24 cellular contexts compared by ENCODE assay signal in the genomic region with DNA sequence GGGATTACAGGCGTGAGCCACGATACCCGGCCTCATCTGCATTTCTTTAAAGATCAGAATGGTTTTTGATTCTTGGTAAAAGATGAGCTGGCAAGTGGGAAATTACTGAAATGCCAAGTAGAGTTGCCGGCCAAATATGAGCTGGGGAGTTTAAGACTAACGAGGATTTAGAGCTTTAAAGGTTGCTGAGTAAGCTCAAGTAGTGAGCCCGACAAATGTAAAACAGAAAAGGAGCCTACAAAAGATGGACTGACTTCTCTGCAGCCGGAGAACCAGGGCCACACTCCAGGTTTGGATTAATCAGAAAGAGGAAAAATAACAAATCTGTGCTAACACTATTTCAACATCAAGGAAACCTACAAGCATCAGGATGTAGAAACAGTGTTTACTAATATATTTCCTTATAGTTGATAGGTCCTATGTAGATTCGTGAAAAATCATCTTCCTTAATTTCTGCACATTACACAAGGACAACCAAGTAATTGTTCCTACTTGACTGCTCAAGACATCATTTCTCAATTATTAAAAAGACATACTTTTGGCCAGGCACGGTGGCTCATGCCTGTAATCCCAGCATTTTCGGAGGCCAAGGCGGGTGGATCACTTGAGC. TPM values are rescaled to one million over a fixed set of nuclear protein-coding genes. Genes with fewer than 3 reads are reported as not detected.
DNase-seq lines count a peak whose midpoint lies in the region; ATAC-seq and TF ChIP-seq lines count a peak whose summit lies in the region.
"Had no signal": no experiment of that assay in that cellular context is flagged by ENCODE, and none has a peak within 500 bp of the region (broad histone marks: within the 10 kb centered on the region; RNA-seq: fewer than 3 reads in every experiment).

No MANE protein-coding gene starts in this region.

- no peak for ATAC-seq in activated CD8-positive, alpha-beta memory T cell treated with anti-CD3 and anti-CD28 coated beads, Interleukin-2, amount 10 ng/mL, durations not matched to agents 7 days and 5 days
- ATAC-seq: A549; activated naive CD4-positive, alpha-beta T cell treated with anti-CD3 and anti-CD28 coated beads, Interleukin-2, amount 50 U/mL, for 72 hours; body of pancreas; psoas muscle had no signal

- DNase-seq in AG20443 (ENCODE audit: low spot score) (peak; percentile 11), esophagus squamous epithelium (lab: John Stamatoyannopoulos, UW) (no peak), islet precursor cell (no peak), GM19240 (ENCODE audit: insufficient read length, low spot score) (no peak), immature natural killer cell (no peak)
- DNase-seq in activated CD8-positive, alpha-beta memory T cell treated with anti-CD3 and anti-CD28 coated beads, Interleukin-2, amount 10 ng/mL, durations not matched to agents 7 days and 5 days = no peak
- DNase-seq: activated CD4-positive, alpha-beta T cell treated with anti-CD3 and anti-CD28 coated beads, Interleukin-2, amount 10 ng/mL, durations not matched to agents 7 days and 5 days; body of pancreas; Caco-2; DMS79 treated with DMSO at 0.1 percent for 48 hours; H7; Kasumi-1; NCI-H187; NCI-H526; psoas muscle; small intestine; stimulated activated CD4-positive, alpha-beta T cell treated with anti-CD3 and anti-CD28 coated beads, Interleukin-2, amount 100 ng/mL, for 24 hours had no signal

- H3K27ac Mint-ChIP-seq in activated CD8-positive, alpha-beta memory T cell treated with anti-CD3 and anti-CD28 coated beads, Interleukin-2, amount 10 ng/mL, durations not matched to agents 7 days and 5 days = no peak overlapping the region
- H3K27ac Mint-ChIP-seq in immature natural killer cell = no peak overlapping the region
- H3K27ac Mint-ChIP-seq: activated CD4-positive, alpha-beta T cell treated with anti-CD3 and anti-CD28 coated beads, Interleukin-2, amount 10 ng/mL, durations not matched to agents 7 days and 5 days; activated naive CD4-positive, alpha-beta T cell treated with anti-CD3 and anti-CD28 coated beads, Interleukin-2, amount 50 U/mL, for 72 hours; T-helper 1 cell treated with Interleukin-12 subunit alpha and Interleukin-12 subunit beta and Interleukin-4 antibody, amounts not matched to agents 30 μg/mL and 1 μg/mL, for 36 hours had no signal

- H3K4me3 ChIP-seq in esophagus squamous epithelium = no peak overlapping the region
- H3K4me3 ChIP-seq in rectal smooth muscle tissue (ENCODE audit: low read length) = no peak overlapping the region
- H3K4me3 ChIP-seq: A549, body of pancreas, psoas muscle, vagina had no signal

- no peak for TF ChIP-seq POLR2A in esophagus squamous epithelium (IDR thresholded peaks at IDR 0.05)

- no peak overlapping the region for H3K9ac ChIP-seq in rectal smooth muscle tissue (ENCODE audit: low read length)

- H3K4me1 ChIP-seq in esophagus squamous epithelium = peaks cover 0 to 59% (median 19%) of the 10 kb centered on the region in 3 donors
- peaks cover 22% of the 10 kb centered on the region for H3K4me1 ChIP-seq in rectal smooth muscle tissue (ENCODE audit: control insufficient read depth, insufficient read depth, low read length)
- H3K4me1 ChIP-seq: A549 had no signal

- no peaks in the 10 kb centered on the region for H3K27me3 Mint-ChIP-seq in activated CD8-positive, alpha-beta memory T cell treated with anti-CD3 and anti-CD28 coated beads, Interleukin-2, amount 10 ng/mL, durations not matched to agents 7 days and 5 days
- peaks cover 0 to 2% (median 0%) of the 10 kb centered on the region in 3 donors for H3K27me3 Mint-ChIP-seq in immature natural killer cell (ENCODE audit: low read depth in 3 of 3)
- H3K27me3 Mint-ChIP-seq: activated CD4-positive, alpha-beta T cell treated with anti-CD3 and anti-CD28 coated beads, Interleukin-2, amount 10 ng/mL, durations not matched to agents 7 days and 5 days had no signal

- H3K9me3 ChIP-seq in esophagus squamous epithelium = no peaks in the 10 kb centered on the region
- H3K9me3 ChIP-seq: A549, body of pancreas, Caco-2, psoas muscle, vagina had no signal

- intact Hi-C loops in esophagus squamous epithelium (cut with DNase I) = loop anchor here (10.0 kb wide), 1 partner anchor 52 kb away; a partner anchor contains a TSS

- H3K9me3 Mint-ChIP-seq in activated CD8-positive, alpha-beta memory T cell treated with anti-CD3 and anti-CD28 coated beads, Interleukin-2, amount 10 ng/mL, durations not matched to agents 7 days and 5 days (ENCODE audit: low read depth) = no peaks in the 10 kb centered on the region
- no peaks in the 10 kb centered on the region for H3K9me3 Mint-ChIP-seq in immature natural killer cell
- H3K9me3 Mint-ChIP-seq: activated CD4-positive, alpha-beta T cell treated with anti-CD3 and anti-CD28 coated beads, Interleukin-2, amount 10 ng/mL, durations not matched to agents 7 days and 5 days; activated naive CD4-positive, alpha-beta T cell treated with anti-CD3 and anti-CD28 coated beads, Interleukin-2, amount 50 U/mL, for 72 hours; memory B cell; T-helper 1 cell treated with Interleukin-12 subunit alpha and Interleukin-12 subunit beta and Interleukin-4 antibody, amounts not matched to agents 30 μg/mL and 1 μg/mL, for 36 hours had no signal

- CTCF ChIA-PET in activated CD8-positive, alpha-beta memory T cell treated with anti-CD3 and anti-CD28 coated beads, Interleukin-2, amount 10 ng/mL, durations not matched to agents 7 days and 5 days (lab: Charles Lee) = interaction anchor here (1.1 to 5.6 kb wide), 5 partner anchors 11 to 140 kb away, joined by 3 to 54 read pairs (median 21); a partner anchor contains a TSS

- WGBS in esophagus squamous epithelium, 2 donors = 34 to 42% methylated on average over 11 of the region's 11 CpGs

- H3K4me3 Mint-ChIP-seq in activated CD8-positive, alpha-beta memory T cell treated with anti-CD3 and anti-CD28 coated beads, Interleukin-2, amount 10 ng/mL, durations not matched to agents 7 days and 5 days = no peak overlapping the region
- H3K4me3 Mint-ChIP-seq in immature natural killer cell = no peak overlapping the region
- H3K4me3 Mint-ChIP-seq: activated CD4-positive, alpha-beta T cell treated with anti-CD3 and anti-CD28 coated beads, Interleukin-2, amount 10 ng/mL, durations not matched to agents 7 days and 5 days; memory B cell; T-helper 1 cell treated with Interleukin-12 subunit alpha and Interleukin-12 subunit beta and Interleukin-4 antibody, amounts not matched to agents 30 μg/mL and 1 μg/mL, for 36 hours had no signal

- H3K36me3 Mint-ChIP-seq in activated CD8-positive, alpha-beta memory T cell treated with anti-CD3 and anti-CD28 coated beads, Interleukin-2, amount 10 ng/mL, durations not matched to agents 7 days and 5 days = no peaks in the 10 kb centered on the region
- H3K36me3 Mint-ChIP-seq in immature natural killer cell = peaks cover 0 to 3% (median 0%) of the 10 kb centered on the region in 3 donors
- H3K36me3 Mint-ChIP-seq: activated naive CD4-positive, alpha-beta T cell treated with anti-CD3 and anti-CD28 coated beads, Interleukin-2, amount 50 U/mL, for 72 hours; memory B cell had no signal

- H3K4me1 Mint-ChIP-seq in activated CD8-positive, alpha-beta memory T cell treated with anti-CD3 and anti-CD28 coated beads, Interleukin-2, amount 10 ng/mL, durations not matched to agents 7 days and 5 days = peaks cover 2% of the 10 kb centered on the region
- H3K4me1 Mint-ChIP-seq in immature natural killer cell = peaks cover 8 to 9% of the 10 kb centered on the region in 2 donors

- TF ChIP-seq CTCF in VCaP (conservative IDR thresholded peaks at IDR 0.05) (no peak), esophagus squamous epithelium (IDR thresholded peaks at IDR 0.05) (no peak)

- no peaks in the 10 kb centered on the region for H3K27me3 ChIP-seq in esophagus squamous epithelium
- H3K27me3 ChIP-seq in rectal smooth muscle tissue (ENCODE audit: control insufficient read depth, insufficient read depth, low read length) = no peaks in the 10 kb centered on the region
- H3K27me3 ChIP-seq: body of pancreas, vagina had no signal

- H3K36me3 ChIP-seq in esophagus squamous epithelium (no peaks in the 10 kb centered on the region), rectal smooth muscle tissue (ENCODE audit: control insufficient read depth, insufficient read depth, low read length) (no peaks in the 10 kb centered on the region)
- H3K36me3 ChIP-seq: vagina had no signal

- peak overlapping the region; percentile 70 for H3K27ac ChIP-seq in VCaP
- peak overlapping the region; percentile 62 to 79 (median 70) for H3K27ac ChIP-seq in esophagus squamous epithelium
- peak overlapping the region; percentile 0 for H3K27ac ChIP-seq in rectal smooth muscle tissue (ENCODE audit: low read depth, low read length)
- H3K27ac ChIP-seq: A549, body of pancreas, vagina had no signal

RNA-seq across cellular contexts. Expression of a gene that starts 49.6 kb away (rescaled TPM):
- 10 to 100 TPM; 34.3 to 43.3 (median 37.0) TPM for total RNA-seq in esophagus squamous epithelium
- 1 to 10 TPM; 1.4 to 3.7 TPM for total RNA-seq in activated CD8-positive, alpha-beta memory T cell treated with anti-CD3 and anti-CD28 coated beads, Interleukin-2, amount 10 ng/mL, durations not matched to agents 7 days and 5 days
- polyA plus RNA-seq in immature natural killer cell = 10 to 100 TPM; 11.7 to 20.9 (median 14.9) TPM

Comparison
In these comparisons a context has a peak if more than half of its experiments do, and no peak if none do; other contexts are left out.
1. H3K27ac ChIP-seq: peak in every context shown above with its lines; median percentile 70 in VCaP; 70 in esophagus squamous epithelium; 0 in rectal smooth muscle tissue.
2. RNA of a gene that starts 49.6 kb away (total RNA-seq): 34.3 to 43.3 TPM in esophagus squamous epithelium; 1.4 to 3.7 TPM in activated CD8-positive, alpha-beta memory T cell treated with anti-CD3 and anti-CD28 coated beads, Interleukin-2, amount 10 ng/mL, durations not matched to agents 7 days and 5 days; every median in the first group is over 4 times any median in the second.